ENCODE assay signal across 10 cellular contexts in the genomic region with DNA sequence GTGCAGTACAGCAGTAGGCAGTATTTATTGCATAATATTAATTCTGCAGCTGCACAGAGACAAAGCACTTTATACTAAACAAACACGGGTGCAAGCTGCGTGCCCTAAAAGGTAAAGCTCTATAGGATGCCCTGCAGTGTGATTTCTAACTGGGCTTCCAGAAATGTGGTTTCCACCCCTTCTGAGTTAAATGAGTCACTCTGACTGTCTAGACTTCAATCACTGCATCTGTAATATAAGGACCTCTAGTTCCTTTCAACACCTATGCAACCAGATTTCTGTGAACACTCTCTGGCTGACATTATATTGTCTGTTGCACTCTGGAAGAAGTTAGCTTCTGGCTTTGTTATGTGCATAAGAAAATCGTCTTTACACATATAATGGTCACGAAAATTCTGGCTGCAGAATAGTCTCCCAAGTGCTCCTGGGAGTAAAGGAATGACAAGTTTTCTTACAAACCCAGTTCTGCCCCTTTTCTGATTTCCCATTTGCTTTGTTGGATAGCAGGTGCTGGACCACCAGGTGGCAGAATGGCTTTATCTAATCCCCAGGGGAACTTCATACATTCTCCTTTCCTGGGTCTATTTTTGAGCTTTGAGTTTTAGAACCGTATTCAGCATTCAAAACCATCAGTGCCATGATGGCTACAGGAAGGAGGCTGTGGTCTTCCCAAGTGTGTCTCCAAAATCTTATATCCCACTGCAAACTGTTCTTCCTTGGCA.
A peak's percentile ranks its signal among the peaks of the same experiment; 100 is the strongest.
DNase-seq lines count a peak whose midpoint lies in the region; ATAC-seq, FAIRE-seq and TF ChIP-seq lines count a peak whose summit lies in the region.
"Had no signal": no experiment of that assay in that cellular context is flagged by ENCODE, and none has a peak within 500 bp of the region (broad histone marks: within the 10 kb centered on the region; RNA-seq: fewer than 3 reads in every experiment).

No MANE protein-coding gene starts in this region.

- H3K4me1 ChIP-seq in endodermal cell (ENCODE audit: control insufficient read depth, insufficient read depth, low read length), result no peaks in the 10 kb centered on the region

- H3K9me3 ChIP-seq in endodermal cell (ENCODE audit: control insufficient read depth, low read length), result peaks cover 4% of the 10 kb centered on the region

- no peaks in the 10 kb centered on the region for H3K27me3 ChIP-seq in endodermal cell (ENCODE audit: control insufficient read depth, insufficient read depth, low read length, poor library complexity, severe bottlenecking)

- H3K27me3 Mint-ChIP-seq in endodermal cell (ENCODE audit: insufficient read depth) (no peaks in the 10 kb centered on the region), type B pancreatic cell (peaks cover 2% of the 10 kb centered on the region)
- H3K27me3 Mint-ChIP-seq: activated naive CD8-positive, alpha-beta T cell; B cell had no signal

- no peak for ATAC-seq in GM21360 (IDR thresholded peaks at IDR 0.05; ENCODE audit: unreplicated experiment)

- no peak for FAIRE-seq in GM19239 (lab: Jason Lieb, UNC)

- WGBS in endodermal cell (ENCODE audit: insufficient coverage in 1 of 2, insufficient read length in 1 of 2), 2 experiments, result 63 to 77% methylated on average over 2 to 5 of the region's 5 CpGs

- H3K9ac ChIP-seq in endodermal cell (ENCODE audit: extremely low read depth, low read length, poor library complexity, severe bottlenecking), result no peak overlapping the region

- H3K27ac ChIP-seq in endodermal cell (ENCODE audit: low read depth, low read length), result no peak overlapping the region

- H3K9me3 Mint-ChIP-seq in endodermal cell, result peaks cover 6% of the 10 kb centered on the region
- H3K9me3 Mint-ChIP-seq in type B pancreatic cell, result no peaks in the 10 kb centered on the region

- H3K27ac Mint-ChIP-seq in endodermal cell, result no peak overlapping the region
- H3K27ac Mint-ChIP-seq in type B pancreatic cell, result no peak overlapping the region
- H3K27ac Mint-ChIP-seq: activated naive CD8-positive, alpha-beta T cell; B cell had no signal

- no peaks in the 10 kb centered on the region for H3K36me3 ChIP-seq in endodermal cell (ENCODE audit: control insufficient read depth, insufficient read depth, low read length)

- peak; percentile 3 for DNase-seq in SIG-M5 treated with dmso at 0.1 percent for 504 hours (lab: John Stamatoyannopoulos, UW; ENCODE audit: unreplicated experiment)
- DNase-seq in SIG-M5 (lab: John Stamatoyannopoulos, UW), result no peak
- DNase-seq in NCI-H510A treated with DMSO at 0.1 percent for 48 hours (lab: John Stamatoyannopoulos, UW), result peak; percentile 33
- peak; percentile 74 for DNase-seq in endodermal cell
- DNase-seq in type B pancreatic cell (ENCODE audit: extremely low spot score, unreplicated experiment), result no peak
- no peak for DNase-seq in NCI-H187 treated with DMSO at 0.1 percent for 48 hours (lab: John Stamatoyannopoulos, UW)
- no peak for DNase-seq in GM19239 (ENCODE audit: insufficient read length, low spot score)

- no peak overlapping the region for H3K4me3 ChIP-seq in endodermal cell (ENCODE audit: low read length)

- no peaks in the 10 kb centered on the region for H3K36me3 Mint-ChIP-seq in endodermal cell (ENCODE audit: low read depth)
- no peaks in the 10 kb centered on the region for H3K36me3 Mint-ChIP-seq in type B pancreatic cell
- H3K36me3 Mint-ChIP-seq: activated naive CD8-positive, alpha-beta T cell had no signal

- H3K4me1 Mint-ChIP-seq in endodermal cell, result peaks cover 5% of the 10 kb centered on the region
- H3K4me1 Mint-ChIP-seq in type B pancreatic cell (ENCODE audit: unreplicated experiment), result no peaks in the 10 kb centered on the region
- H3K4me1 Mint-ChIP-seq: B cell had no signal

- TF ChIP-seq CTCF in endodermal cell (conservative IDR thresholded peaks at IDR 0.05) (peak; percentile 80), type B pancreatic cell (conservative IDR thresholded peaks at IDR 0.05) (peak; percentile 59)

- H3K4me3 Mint-ChIP-seq in endodermal cell, result no peak overlapping the region
- no peak overlapping the region for H3K4me3 Mint-ChIP-seq in type B pancreatic cell
- H3K4me3 Mint-ChIP-seq: activated naive CD8-positive, alpha-beta T cell; B cell had no signal

Comparison
In these comparisons a context has a peak if more than half of its experiments do, and no peak if none do; other contexts are left out.
1. DNase-seq: peak in SIG-M5 treated with dmso at 0.1 percent for 504 hours (single experiment), NCI-H510A treated with DMSO at 0.1 percent for 48 hours (single experiment) and endodermal cell (single experiment); none in SIG-M5 (single experiment), type B pancreatic cell (single experiment), NCI-H187 treated with DMSO at 0.1 percent for 48 hours (single experiment) and GM19239 (single experiment).